22 cellular contexts compared by ENCODE assay signal in genomic region chr3:83216919-83217594, GRCh38.
DNase-seq lines count a peak whose midpoint lies in the region; ATAC-seq and TF ChIP-seq lines count a peak whose summit lies in the region.
"Had no signal": no experiment of that assay in that cellular context is flagged by ENCODE, and none has a peak within 500 bp of the region (broad histone marks: within the 10 kb centered on the region; RNA-seq: fewer than 3 reads in every experiment).

No MANE protein-coding gene starts in this region.

- no peak overlapping the region for H3K27ac Mint-ChIP-seq in WTC11
- H3K27ac Mint-ChIP-seq in memory B cell = no peak overlapping the region
- H3K27ac Mint-ChIP-seq: activated CD4-positive, alpha-beta T cell treated with anti-CD3 and anti-CD28 coated beads for 36 hours; activated naive CD4-positive, alpha-beta T cell treated with anti-CD3 and anti-CD28 coated beads, Interleukin-2, amount 10 ng/mL, durations not matched to agents 7 days and 5 days; activated T-cell treated with anti-CD3 and anti-CD28 coated beads, Interleukin-2, amount 50 U/mL, for 72 hours; B cell; neural progenitor cell; type B pancreatic cell had no signal

- H3K4me3 ChIP-seq in left ventricle myocardium inferior = no peak overlapping the region
- no peak overlapping the region for H3K4me3 ChIP-seq in stomach
- H3K4me3 ChIP-seq: A549, cardiac muscle cell, lung, neural progenitor cell had no signal

- CTCF ChIA-PET in WTC11 (lab: Charles Lee) = no interaction called here

- intact Hi-C loops in cardiac septum (cut with DNase I) (no loop called here), left ventricle myocardium inferior (cut with micrococcal nuclease) (no loop called here), stomach (cut with DNase I; ENCODE audit: low total_unique reads) (no loop called here)

- TF ChIP-seq CTCF in left ventricle myocardium inferior (IDR thresholded peaks at IDR 0.05; ENCODE audit: borderline replicate concordance) (no peak), WTC11 (IDR thresholded peaks at IDR 0.05) (no peak), stomach (IDR thresholded peaks at IDR 0.05) (no peak)

- H3K4me1 ChIP-seq in left ventricle myocardium inferior (no peaks in the 10 kb centered on the region), stomach (no peaks in the 10 kb centered on the region)
- H3K4me1 ChIP-seq: A549, neural progenitor cell had no signal

- H3K27me3 Mint-ChIP-seq in WTC11 (ENCODE audit: low read depth) (no peaks in the 10 kb centered on the region), memory B cell (no peaks in the 10 kb centered on the region)
- H3K27me3 Mint-ChIP-seq: activated CD4-positive, alpha-beta T cell treated with anti-CD3 and anti-CD28 coated beads for 36 hours; activated naive CD4-positive, alpha-beta T cell treated with anti-CD3 and anti-CD28 coated beads, Interleukin-2, amount 10 ng/mL, durations not matched to agents 7 days and 5 days; B cell; type B pancreatic cell had no signal

- no peak for TF ChIP-seq EP300 in stomach (IDR thresholded peaks at IDR 0.05)

- peaks cover 10% of the 10 kb centered on the region for H3K9me3 ChIP-seq in left ventricle myocardium inferior (replicated peaks)
- H3K9me3 ChIP-seq in stomach = peaks cover 0 to 19% (median 9%) of the 10 kb centered on the region in 4 donors
- H3K9me3 ChIP-seq: A549 had no signal

- no peak for TF ChIP-seq POLR2A in stomach (IDR thresholded peaks at IDR 0.05)

- WGBS in stomach, 5 donors = 86 to 91% (median 90%) methylated on average over 22 to 24 of the region's 24 CpGs

- H3K27me3 ChIP-seq in left ventricle myocardium inferior (ENCODE audit: low read depth) (no peaks in the 10 kb centered on the region), stomach (no peaks in the 10 kb centered on the region)
- H3K27me3 ChIP-seq: cardiac muscle cell, neural progenitor cell had no signal

- no peaks in the 10 kb centered on the region for H3K9me3 Mint-ChIP-seq in WTC11
- H3K9me3 Mint-ChIP-seq in memory B cell = no peaks in the 10 kb centered on the region
- H3K9me3 Mint-ChIP-seq: neural progenitor cell, type B pancreatic cell had no signal

- POLR2A ChIA-PET in WTC11 (lab: Charles Lee) = no interaction called here

- ATAC-seq in WTC11 = no peak
- ATAC-seq in memory B cell (ENCODE audit: low read depth) = no peak
- ATAC-seq in GM21737 (IDR thresholded peaks at IDR 0.05; ENCODE audit: unreplicated experiment) = no peak
- ATAC-seq in HG03565 (IDR thresholded peaks at IDR 0.05; ENCODE audit: unreplicated experiment) = no peak
- ATAC-seq: A549; activated CD4-positive, alpha-beta T cell treated with anti-CD3 and anti-CD28 coated beads for 36 hours; activated T-cell treated with anti-CD3 and anti-CD28 coated beads, Interleukin-2, amount 50 U/mL, for 72 hours; HCT116 had no signal

- no peaks in the 10 kb centered on the region for H3K36me3 Mint-ChIP-seq in WTC11
- no peaks in the 10 kb centered on the region for H3K36me3 Mint-ChIP-seq in memory B cell
- H3K36me3 Mint-ChIP-seq: activated naive CD4-positive, alpha-beta T cell treated with anti-CD3 and anti-CD28 coated beads, Interleukin-2, amount 10 ng/mL, durations not matched to agents 7 days and 5 days; neural progenitor cell; type B pancreatic cell had no signal

- no peaks in the 10 kb centered on the region for H3K36me3 ChIP-seq in left ventricle myocardium inferior
- no peaks in the 10 kb centered on the region for H3K36me3 ChIP-seq in stomach
- H3K36me3 ChIP-seq: cardiac muscle cell, neural progenitor cell had no signal

- no peaks in the 10 kb centered on the region for H3K4me1 Mint-ChIP-seq in WTC11
- H3K4me1 Mint-ChIP-seq in memory B cell = no peaks in the 10 kb centered on the region
- H3K4me1 Mint-ChIP-seq: activated CD4-positive, alpha-beta T cell treated with anti-CD3 and anti-CD28 coated beads for 36 hours; activated naive CD4-positive, alpha-beta T cell treated with anti-CD3 and anti-CD28 coated beads, Interleukin-2, amount 10 ng/mL, durations not matched to agents 7 days and 5 days; B cell; neural progenitor cell had no signal

- no peak overlapping the region for H3K27ac ChIP-seq in left ventricle myocardium inferior (replicated peaks)
- no peak overlapping the region for H3K27ac ChIP-seq in stomach
- H3K27ac ChIP-seq: A549, cardiac muscle cell, neural progenitor cell had no signal

- H3K4me3 Mint-ChIP-seq in WTC11 = no peak overlapping the region
- peak overlapping the region; percentile 57 for H3K4me3 Mint-ChIP-seq in memory B cell
- H3K4me3 Mint-ChIP-seq: activated CD4-positive, alpha-beta T cell treated with anti-CD3 and anti-CD28 coated beads for 36 hours; activated naive CD4-positive, alpha-beta T cell treated with anti-CD3 and anti-CD28 coated beads, Interleukin-2, amount 10 ng/mL, durations not matched to agents 7 days and 5 days; activated T-cell treated with anti-CD3 and anti-CD28 coated beads, Interleukin-2, amount 50 U/mL, for 72 hours; B cell; neural progenitor cell; type B pancreatic cell had no signal

- DNase-seq in cardiac septum (ENCODE audit: low spot score) (peak; percentile 63), left ventricle myocardium inferior (no peak), WTC11 (ENCODE audit: low spot score) (peak; percentile 10), memory B cell (ENCODE audit: low spot score in 2 of 2) (no peak), NCI-H128 (lab: John Stamatoyannopoulos, UW; ENCODE audit: unreplicated experiment) (no peak), stomach (no peak)
- DNase-seq: activated CD4-positive, alpha-beta T cell treated with anti-CD3 and anti-CD28 coated beads for 36 hours; activated naive CD4-positive, alpha-beta T cell treated with anti-CD3 and anti-CD28 coated beads, Interleukin-2, amount 10 ng/mL, durations not matched to agents 7 days and 5 days; activated T-cell treated with anti-CD3 and anti-CD28 coated beads, Interleukin-2, amount 50 U/mL, for 72 hours; dermis blood vessel endothelial cell; DMS79; NCI-H1417; NCI-H510A had no signal

TF ChIP-seq in WTC11, 78 proteins besides CTCF, POLR2A, EP300 and RAD21 (continues in another document):
- TF ChIP-seq NFYB (CRISPR knock-in tag; conservative IDR thresholded peaks at IDR 0.05; ENCODE audit: low read depth) (no peak), NFATC4 (CRISPR knock-in tag; IDR thresholded peaks at IDR 0.05) (no peak), NR3C1 (CRISPR knock-in tag; conservative IDR thresholded peaks at IDR 0.05; ENCODE audit: low read depth) (no peak), STAT6 (CRISPR knock-in tag; conservative IDR thresholded peaks at IDR 0.05; ENCODE audit: low read depth) (no peak), ZNF263 (CRISPR knock-in tag; IDR thresholded peaks at IDR 0.05; ENCODE audit: low read depth) (no peak), MYBL2 (CRISPR knock-in tag; IDR thresholded peaks at IDR 0.05) (no peak), PRRX2 (CRISPR knock-in tag; IDR thresholded peaks at IDR 0.05) (no peak), ZBTB21 (CRISPR knock-in tag; IDR thresholded peaks at IDR 0.05; ENCODE audit: borderline replicate concordance) (no peak), JUN (CRISPR knock-in tag; IDR thresholded peaks at IDR 0.05) (no peak), FOXP1 (CRISPR knock-in tag; IDR thresholded peaks at IDR 0.05; ENCODE audit: borderline replicate concordance) (no peak), CREB1 (CRISPR knock-in tag; IDR thresholded peaks at IDR 0.05) (no peak), ZNF512 (CRISPR knock-in tag; IDR thresholded peaks at IDR 0.05; ENCODE audit: borderline replicate concordance) (no peak), ZNF232 (CRISPR knock-in tag; IDR thresholded peaks at IDR 0.05) (no peak)
- TF ChIP-seq, protein P1, sequence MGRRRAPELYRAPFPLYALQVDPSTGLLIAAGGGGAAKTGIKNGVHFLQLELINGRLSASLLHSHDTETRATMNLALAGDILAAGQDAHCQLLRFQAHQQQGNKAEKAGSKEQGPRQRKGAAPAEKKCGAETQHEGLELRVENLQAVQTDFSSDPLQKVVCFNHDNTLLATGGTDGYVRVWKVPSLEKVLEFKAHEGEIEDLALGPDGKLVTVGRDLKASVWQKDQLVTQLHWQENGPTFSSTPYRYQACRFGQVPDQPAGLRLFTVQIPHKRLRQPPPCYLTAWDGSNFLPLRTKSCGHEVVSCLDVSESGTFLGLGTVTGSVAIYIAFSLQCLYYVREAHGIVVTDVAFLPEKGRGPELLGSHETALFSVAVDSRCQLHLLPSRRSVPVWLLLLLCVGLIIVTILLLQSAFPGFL (CRISPR knock-in tag; IDR thresholded peaks at IDR 0.05; ENCODE audit: borderline replicate concordance) = no peak

Comparison
In these comparisons a context has a peak if more than half of its experiments do, and no peak if none do; other contexts are left out.
1. DNase-seq: peak in cardiac septum (single experiment) and WTC11 (single experiment); none in left ventricle myocardium inferior (single experiment), memory B cell (0 of 2), NCI-H128 (single experiment) and stomach (single experiment).